ENCODE assay signal across 11 cellular contexts in genomic region chr2:29322011-29322410, GRCh38.
A peak's percentile ranks its signal among the peaks of the same experiment; 100 is the strongest.
DNase-seq lines count a peak whose midpoint lies in the region; ATAC-seq, FAIRE-seq and TF ChIP-seq lines count a peak whose summit lies in the region.
"Had no signal": no experiment of that assay in that cellular context is flagged by ENCODE, and none has a peak within 500 bp of the region (broad histone marks: within the 10 kb centered on the region; RNA-seq: fewer than 3 reads in every experiment).

No MANE protein-coding gene starts in this region.

- CTCF ChIA-PET in endothelial cell of umbilical vein (lab: Charles Lee): interaction anchor here (1.1 kb wide), 1 partner anchor 13 kb away, joined by 4 read pairs; no protein-coding TSS in a partner anchor

- TF ChIP-seq CTCF in endothelial cell of umbilical vein (IDR thresholded peaks at IDR 0.05; ENCODE audit: extremely low read depth in 1 of 2, insufficient read depth in 1 of 2, low read depth in 1 of 2, low read length in 2 of 2): no peak
- TF ChIP-seq CTCF in GM13976 (IDR thresholded peaks at IDR 0.05; ENCODE audit: borderline replicate concordance, control extremely low read depth, extremely low read depth, insufficient read depth, missing control alignments): no peak

- no peak overlapping the region for H2AFZ ChIP-seq in endothelial cell of umbilical vein (ENCODE audit: low read depth, low read length)

- FAIRE-seq in endothelial cell of umbilical vein (lab: Jason Lieb, UNC): no peak

- H3K9me3 ChIP-seq in SK-N-MC (ENCODE audit: low read depth, low read length) (no peaks in the 10 kb centered on the region; the same call in 1 of the 2 replicates), endothelial cell of umbilical vein (replicated peaks; ENCODE audit: control insufficient read depth, insufficient read depth, low read length) (no peaks in the 10 kb centered on the region)
- H3K9me3 ChIP-seq: breast epithelium had no signal

- no peaks in the 10 kb centered on the region for H3K9me1 ChIP-seq in endothelial cell of umbilical vein (replicated peaks; ENCODE audit: control insufficient read depth, extremely low read depth, insufficient read depth, low read length)

- intact Hi-C loops in endothelial cell of umbilical vein (cut with micrococcal nuclease): no loop called here
- intact Hi-C loops in posterior cingulate gyrus (cut with DNase I): no loop called here

- dilution Hi-C loops in endothelial cell of umbilical vein (cut with MboI; ENCODE audit: extremely low pct_ligation_motif_present, low sequenced_read_pairs): no loop called here

- H3K36me3 ChIP-seq in SK-N-MC (ENCODE audit: insufficient read depth, low read length): peaks cover 20% of the 10 kb centered on the region
- no peaks in the 10 kb centered on the region for H3K36me3 ChIP-seq in endothelial cell of umbilical vein (ENCODE audit: control insufficient read depth in 2 of 2, extremely low read depth in 1 of 2, insufficient read depth in 2 of 2, low read length in 2 of 2)
- H3K36me3 ChIP-seq: breast epithelium had no signal

- DNase-seq in stimulated activated CD4-positive, alpha-beta T cell treated with anti-CD3 and anti-CD28 coated beads, Interleukin-15, amount 100 ng/mL, for 24 hours: peak; percentile 13
- no peak for DNase-seq in stimulated activated CD4-positive, alpha-beta T cell treated with anti-CD3 and anti-CD28 coated beads, Interleukin-2, amount 100 ng/mL, for 48 hours
- peak; percentile 83 for DNase-seq in SK-N-MC (ENCODE audit: low read depth, low spot score)
- no peak for DNase-seq in endothelial cell of umbilical vein (ENCODE audit: low read depth, low spot score)
- DNase-seq in stimulated activated naive CD8-positive, alpha-beta T cell treated with anti-CD3 and anti-CD28 coated beads, Interleukin-15, Interleukin-2, amounts not matched to agents 100 U/mL and 50 U/mL, for 24 hours: no peak
- DNase-seq in GM13976 (ENCODE audit: low spot score): no peak
- DNase-seq in posterior cingulate gyrus: no peak
- DNase-seq: MV-4-11, NCI-H510A had no signal

- peak; percentile 54 for ATAC-seq in stimulated activated naive CD8-positive, alpha-beta T cell treated with anti-CD3 and anti-CD28 coated beads, Interleukin-15, Interleukin-2, amounts not matched to agents 100 U/mL and 50 U/mL, for 24 hours
- ATAC-seq in GM21825 (IDR thresholded peaks at IDR 0.05; ENCODE audit: unreplicated experiment): no peak

- no peaks in the 10 kb centered on the region for H4K20me1 ChIP-seq in endothelial cell of umbilical vein (replicated peaks; ENCODE audit: control insufficient read depth, extremely low read depth, insufficient read depth, low read length)

- POLR2A ChIA-PET in endothelial cell of umbilical vein (lab: Charles Lee): no interaction called here

- H3K9ac ChIP-seq in SK-N-MC (ENCODE audit: insufficient read length) (no peak overlapping the region), endothelial cell of umbilical vein (replicated peaks; ENCODE audit: extremely low read depth, insufficient read depth, low read length) (no peak overlapping the region)

- no peak for TF ChIP-seq POLR2A in endothelial cell of umbilical vein (IDR thresholded peaks at IDR 0.05; ENCODE audit: low read depth, low read length)

- H3K4me1 ChIP-seq in endothelial cell of umbilical vein (ENCODE audit: control insufficient read depth, extremely low read depth, insufficient read depth, low read length): peaks cover 3% of the 10 kb centered on the region
- H3K4me1 ChIP-seq: breast epithelium had no signal

- H3K4me3 ChIP-seq in SK-N-MC: peak overlapping the region; percentile 58
- no peak overlapping the region for H3K4me3 ChIP-seq in endothelial cell of umbilical vein (replicated peaks in 1 of 3; ENCODE audit: insufficient read depth in 1 of 3, low read depth in 1 of 3, low read length in 3 of 3)
- H3K4me3 ChIP-seq: breast epithelium had no signal

- H3K79me2 ChIP-seq in endothelial cell of umbilical vein (ENCODE audit: control insufficient read depth, insufficient read depth, low read length): no peaks in the 10 kb centered on the region

- no peaks in the 10 kb centered on the region for H3K27me3 ChIP-seq in endothelial cell of umbilical vein (ENCODE audit: control insufficient read depth in 2 of 2, insufficient read depth in 2 of 2, low read length in 2 of 2)

- BruUV-seq in endothelial cell of umbilical vein (replicated peaks; lab: Mats Ljungman, UMichigan): no TSS peak

- in situ Hi-C loops in GM13976 (cut with MboI; ENCODE audit: low sequenced_read_pairs, unreplicated experiment): no loop called here

- H3K4me2 ChIP-seq in endothelial cell of umbilical vein (ENCODE audit: insufficient read depth, low read length): no peak overlapping the region

- H3K27ac ChIP-seq in SK-N-MC (peak overlapping the region; percentile 93), endothelial cell of umbilical vein (ENCODE audit: insufficient read depth, low read depth, low read length) (no peak overlapping the region)
- H3K27ac ChIP-seq: breast epithelium had no signal

TF ChIP-seq in endothelial cell of umbilical vein, 7 proteins besides CTCF, POLR2A, EP300 and RAD21:
- TF ChIP-seq FOS (IDR thresholded peaks at IDR 0.05; ENCODE audit: borderline replicate concordance, insufficient read depth, low read length) (peak; percentile 16), EZH2 (IDR thresholded peaks at IDR 0.05; ENCODE audit: borderline replicate concordance, low read depth, low read length, severe bottlenecking) (no peak)

Comparison
In these comparisons a context has a peak if more than half of its experiments do, and no peak if none do; other contexts are left out.
1. DNase-seq: peak in stimulated activated CD4-positive, alpha-beta T cell treated with anti-CD3 and anti-CD28 coated beads, Interleukin-15, amount 100 ng/mL, for 24 hours (single experiment) and SK-N-MC (single experiment); none in stimulated activated CD4-positive, alpha-beta T cell treated with anti-CD3 and anti-CD28 coated beads, Interleukin-2, amount 100 ng/mL, for 48 hours (0 of 2), endothelial cell of umbilical vein (single experiment), stimulated activated naive CD8-positive, alpha-beta T cell treated with anti-CD3 and anti-CD28 coated beads, Interleukin-15, Interleukin-2, amounts not matched to agents 100 U/mL and 50 U/mL, for 24 hours (single experiment), GM13976 (single experiment) and posterior cingulate gyrus (0 of 10).